ENCODE assay signal across 23 cellular contexts in genomic region chr7:74461970-74462706, GRCh38. TPM values are rescaled to one million over a fixed set of nuclear protein-coding genes. Genes with fewer than 3 reads are reported as not detected.
DNase-seq lines count a peak whose midpoint lies in the region; ATAC-seq, FAIRE-seq and TF ChIP-seq lines count a peak whose summit lies in the region.
"Had no signal": no experiment of that assay in that cellular context is flagged by ENCODE, and none has a peak within 500 bp of the region (broad histone marks: within the 10 kb centered on the region; RNA-seq: fewer than 3 reads in every experiment).

No MANE protein-coding gene starts in this region.

- DNase-seq in GM12892 (ENCODE audit: insufficient read length) (no peak), PC-9 (no peak), esophagus squamous epithelium (lab: John Stamatoyannopoulos, UW) (no peak)
- DNase-seq in effector CD4-positive, alpha-beta T cell: no peak
- no peak for DNase-seq in naive thymus-derived CD4-positive, alpha-beta T cell
- DNase-seq in activated naive CD8-positive, alpha-beta T cell treated with anti-CD3 and anti-CD28 coated beads, Interleukin-2, amount 50 U/mL, for 24 hours: no peak
- DNase-seq: activated CD8-positive, alpha-beta T cell treated with anti-CD3 and anti-CD28 coated beads, Interleukin-2, amount 10 ng/mL, durations not matched to agents 7 days and 5 days; activated gamma-delta T cell; C1 segment of cervical spinal cord; cerebellar nuclear complex; DND-41; foreskin melanocyte; left ventricle myocardium inferior; MG63; midbrain; NCI-H1417 treated with DMSO at 0.1 percent for 48 hours; NCI-H2171; NCI-H524 had no signal

- H3K27me3 Mint-ChIP-seq in stimulated activated memory B cell treated with anti-CD40 and anti-IgM and Interleukin-4, amounts not matched to agents 10 μg/mL and 1 μg/mL and 100 μg/mL, for 72 hours: peaks cover 75% of the 10 kb centered on the region
- peaks cover 0 to 5% (median 0%) of the 10 kb centered on the region in 5 donors for H3K27me3 Mint-ChIP-seq in naive thymus-derived CD4-positive, alpha-beta T cell
- peaks cover 5% of the 10 kb centered on the region for H3K27me3 Mint-ChIP-seq in activated naive CD8-positive, alpha-beta T cell treated with anti-CD3 and anti-CD28 coated beads, Interleukin-2, amount 50 U/mL, for 24 hours

- POLR2A ChIA-PET in PC-9 (lab: Charles Lee; ENCODE audit: unreplicated experiment): interaction anchor here (0.6 kb wide), 1 partner anchor 195 kb away, joined by 4 read pairs; the partner anchor contains the start of gene GTF2I
- POLR2A ChIA-PET in naive thymus-derived CD4-positive, alpha-beta T cell (lab: Charles Lee): no interaction called here

- H3K9me3 ChIP-seq in PC-9 (ENCODE audit: insufficient read depth, low read depth) (no peaks in the 10 kb centered on the region), esophagus squamous epithelium (no peaks in the 10 kb centered on the region)
- H3K9me3 ChIP-seq in naive thymus-derived CD4-positive, alpha-beta T cell (ENCODE audit: control insufficient read depth in 2 of 3, low read length in 3 of 3): no peaks in the 10 kb centered on the region
- H3K9me3 ChIP-seq: left ventricle myocardium inferior, MG63 had no signal

- H3K27me3 ChIP-seq in PC-9 (ENCODE audit: insufficient read depth, low read depth) (no peaks in the 10 kb centered on the region), esophagus squamous epithelium (no peaks in the 10 kb centered on the region)
- H3K27me3 ChIP-seq in naive thymus-derived CD4-positive, alpha-beta T cell (ENCODE audit: control insufficient read depth in 2 of 2, insufficient read depth in 2 of 2, low read length in 2 of 2): no peaks in the 10 kb centered on the region
- H3K27me3 ChIP-seq: MG63 had no signal

- CTCF ChIA-PET in PC-9 (lab: Charles Lee): no interaction called here
- CTCF ChIA-PET in naive thymus-derived CD4-positive, alpha-beta T cell (lab: Charles Lee): interaction anchor here (1.0 kb wide), 1 partner anchor 12 kb away, joined by 3 read pairs; no protein-coding TSS in a partner anchor

- TF ChIP-seq CTCF in PC-9 (conservative IDR thresholded peaks at IDR 0.05) (no peak), esophagus squamous epithelium (IDR thresholded peaks at IDR 0.05) (no peak)

- no peak overlapping the region for H3K4me3 ChIP-seq in PC-9
- no peak overlapping the region for H3K4me3 ChIP-seq in esophagus squamous epithelium
- H3K4me3 ChIP-seq in naive thymus-derived CD4-positive, alpha-beta T cell (ENCODE audit: low read length): no peak overlapping the region
- H3K4me3 ChIP-seq: left ventricle myocardium inferior, MG63 had no signal

- no peak overlapping the region for H2AFZ ChIP-seq in PC-9
- H2AFZ ChIP-seq: parathyroid adenoma had no signal

- peak overlapping the region; percentile 66 for H3K4me2 ChIP-seq in PC-9

- no TSS peak for BruUV-seq in PC-9 (replicated peaks; lab: Mats Ljungman, UMichigan)

- intact Hi-C loops in PC-9 (cut with micrococcal nuclease; ENCODE audit: unreplicated experiment) (no loop called here), esophagus squamous epithelium (cut with DNase I) (no loop called here)
- intact Hi-C loops in naive thymus-derived CD4-positive, alpha-beta T cell (cut with micrococcal nuclease): no loop called here

- H3K36me3 ChIP-seq in PC-9 (ENCODE audit: low read depth): no peaks in the 10 kb centered on the region
- peaks cover 0 to 17% (median 0%) of the 10 kb centered on the region in 3 donors for H3K36me3 ChIP-seq in esophagus squamous epithelium
- no peaks in the 10 kb centered on the region for H3K36me3 ChIP-seq in naive thymus-derived CD4-positive, alpha-beta T cell (ENCODE audit: control insufficient read depth in 2 of 3, insufficient read depth in 3 of 3, low read length in 3 of 3)
- H3K36me3 ChIP-seq: left ventricle myocardium inferior, MG63 had no signal

- no peaks in the 10 kb centered on the region for H4K20me1 ChIP-seq in PC-9 (ENCODE audit: insufficient read depth)

- peak overlapping the region; percentile 35 for H3K27ac ChIP-seq in PC-9
- peak overlapping the region in 3 of 4 donors; percentile 19 to 91 (median 86) for H3K27ac ChIP-seq in esophagus squamous epithelium
- H3K27ac ChIP-seq in naive thymus-derived CD4-positive, alpha-beta T cell (ENCODE audit: low read depth, low read length): no peak overlapping the region
- H3K27ac ChIP-seq: left ventricle myocardium inferior, parathyroid adenoma had no signal

- FAIRE-seq in GM12892 (lab: Jason Lieb, UNC): peak; percentile 76
- FAIRE-seq: RCC 7860 had no signal

- no peaks in the 10 kb centered on the region for H3K9me3 Mint-ChIP-seq in stimulated activated memory B cell treated with anti-CD40 and anti-IgM and Interleukin-4, amounts not matched to agents 10 μg/mL and 1 μg/mL and 100 μg/mL, for 72 hours
- no peaks in the 10 kb centered on the region for H3K9me3 Mint-ChIP-seq in naive thymus-derived CD4-positive, alpha-beta T cell
- no peaks in the 10 kb centered on the region for H3K9me3 Mint-ChIP-seq in activated naive CD8-positive, alpha-beta T cell treated with anti-CD3 and anti-CD28 coated beads, Interleukin-2, amount 50 U/mL, for 24 hours
- H3K9me3 Mint-ChIP-seq: IgD-negative memory B cell; natural killer cell treated with Interleukin-12 subunit alpha and Interleukin-12 subunit beta and Interleukin-15 and Interleukin-18, amount 100 ng/mL, for 72 hours had no signal

- 74 to 91% methylated on average over 5 to 7 of the region's 15 CpGs for WGBS in esophagus squamous epithelium, 2 donors

- H3K4me1 ChIP-seq in PC-9 (replicated peaks; ENCODE audit: insufficient read depth): peaks cover 38% of the 10 kb centered on the region
- H3K4me1 ChIP-seq in esophagus squamous epithelium: peaks cover 20 to 82% (median 26%) of the 10 kb centered on the region in 3 donors
- H3K4me1 ChIP-seq in naive thymus-derived CD4-positive, alpha-beta T cell (ENCODE audit: control insufficient read depth in 2 of 2, insufficient read depth in 2 of 2, low read length in 2 of 2): no peaks in the 10 kb centered on the region

- H3K4me1 Mint-ChIP-seq in stimulated activated memory B cell treated with anti-CD40 and anti-IgM and Interleukin-4, amounts not matched to agents 10 μg/mL and 1 μg/mL and 100 μg/mL, for 72 hours: peaks cover 23% of the 10 kb centered on the region
- peaks cover 0 to 9% (median 6%) of the 10 kb centered on the region in 7 donors for H3K4me1 Mint-ChIP-seq in naive thymus-derived CD4-positive, alpha-beta T cell
- no peaks in the 10 kb centered on the region for H3K4me1 Mint-ChIP-seq in activated naive CD8-positive, alpha-beta T cell treated with anti-CD3 and anti-CD28 coated beads, Interleukin-2, amount 50 U/mL, for 24 hours

- H3F3A ChIP-seq in PC-9 (ENCODE audit: insufficient read depth, low read depth): peaks cover 22% of the 10 kb centered on the region; the same call in 1 of the 2 replicates

- H3K27ac Mint-ChIP-seq in stimulated activated memory B cell treated with anti-CD40 and anti-IgM and Interleukin-4, amounts not matched to agents 10 μg/mL and 1 μg/mL and 100 μg/mL, for 72 hours: no peak overlapping the region
- H3K27ac Mint-ChIP-seq in naive thymus-derived CD4-positive, alpha-beta T cell: no peak overlapping the region
- no peak overlapping the region for H3K27ac Mint-ChIP-seq in activated naive CD8-positive, alpha-beta T cell treated with anti-CD3 and anti-CD28 coated beads, Interleukin-2, amount 50 U/mL, for 24 hours
- H3K27ac Mint-ChIP-seq: activated CD8-positive, alpha-beta T cell treated with anti-CD3 and anti-CD28 coated beads, Interleukin-2, amount 10 ng/mL, durations not matched to agents 7 days and 5 days; IgD-negative memory B cell; natural killer cell treated with Interleukin-12 subunit alpha and Interleukin-12 subunit beta and Interleukin-15 and Interleukin-18, amount 100 ng/mL, for 72 hours had no signal

- peak; percentile 17 for ATAC-seq in stimulated activated memory B cell treated with anti-CD40 and anti-IgM and Interleukin-4, amounts not matched to agents 10 μg/mL and 1 μg/mL and 100 μg/mL, for 72 hours
- no peak for ATAC-seq in naive thymus-derived CD4-positive, alpha-beta T cell
- no peak for ATAC-seq in activated naive CD8-positive, alpha-beta T cell treated with anti-CD3 and anti-CD28 coated beads, Interleukin-2, amount 50 U/mL, for 24 hours
- ATAC-seq: activated CD8-positive, alpha-beta T cell treated with anti-CD3 and anti-CD28 coated beads, Interleukin-2, amount 10 ng/mL, durations not matched to agents 7 days and 5 days had no signal

- no peaks in the 10 kb centered on the region for H3K9me2 ChIP-seq in PC-9 (ENCODE audit: insufficient read depth)

- TF ChIP-seq POLR2A in GM12892 (IDR thresholded peaks at IDR 0.05; ENCODE audit: low read depth, low read length) (no peak), esophagus squamous epithelium (IDR thresholded peaks at IDR 0.05) (no peak)

- no peaks in the 10 kb centered on the region for H3K36me3 Mint-ChIP-seq in stimulated activated memory B cell treated with anti-CD40 and anti-IgM and Interleukin-4, amounts not matched to agents 10 μg/mL and 1 μg/mL and 100 μg/mL, for 72 hours
- H3K36me3 Mint-ChIP-seq in naive thymus-derived CD4-positive, alpha-beta T cell: no peaks in the 10 kb centered on the region
- H3K36me3 Mint-ChIP-seq in activated naive CD8-positive, alpha-beta T cell treated with anti-CD3 and anti-CD28 coated beads, Interleukin-2, amount 50 U/mL, for 24 hours (ENCODE audit: low read depth): no peaks in the 10 kb centered on the region
- H3K36me3 Mint-ChIP-seq: natural killer cell treated with Interleukin-12 subunit alpha and Interleukin-12 subunit beta and Interleukin-15 and Interleukin-18, amount 100 ng/mL, for 72 hours had no signal

- H3K4me3 Mint-ChIP-seq in stimulated activated memory B cell treated with anti-CD40 and anti-IgM and Interleukin-4, amounts not matched to agents 10 μg/mL and 1 μg/mL and 100 μg/mL, for 72 hours: no peak overlapping the region
- H3K4me3 Mint-ChIP-seq in naive thymus-derived CD4-positive, alpha-beta T cell: no peak overlapping the region
- H3K4me3 Mint-ChIP-seq in activated naive CD8-positive, alpha-beta T cell treated with anti-CD3 and anti-CD28 coated beads, Interleukin-2, amount 50 U/mL, for 24 hours: no peak overlapping the region
- H3K4me3 Mint-ChIP-seq: activated CD8-positive, alpha-beta T cell treated with anti-CD3 and anti-CD28 coated beads, Interleukin-2, amount 10 ng/mL, durations not matched to agents 7 days and 5 days; natural killer cell treated with Interleukin-12 subunit alpha and Interleukin-12 subunit beta and Interleukin-15 and Interleukin-18, amount 100 ng/mL, for 72 hours had no signal

- H3K79me2 ChIP-seq in PC-9 (ENCODE audit: low read depth): peaks cover 46% of the 10 kb centered on the region

RNA-seq across cellular contexts. Expression of gene GTF2IRD1, which starts 8.4 kb away (rescaled TPM):
- 7.6 TPM for polyA plus RNA-seq in GM12892 (2012; ENCODE audit: missing spikeins)
- 44.0 and 46.7 TPM in 2 replicates for total RNA-seq in PC-9 (2021)
- total RNA-seq in esophagus squamous epithelium: 10 to 100 TPM; 26.8 to 35.6 (median 28.5) TPM
- 1 to 10 TPM in 2 of 5 experiments, under 1 TPM in 3; 0.82 to 5.6 (median 0.93) TPM for total RNA-seq in naive thymus-derived CD4-positive, alpha-beta T cell
- polyA plus RNA-seq in naive thymus-derived CD4-positive, alpha-beta T cell: under 1 TPM in 1 of 2 donors, not detected in 1; 0.07 TPM
- total RNA-seq: activated CD8-positive, alpha-beta T cell treated with anti-CD3 and anti-CD28 coated beads, Interleukin-2, amount 10 ng/mL, durations not matched to agents 7 days and 5 days; natural killer cell treated with Interleukin-12 subunit alpha and Interleukin-12 subunit beta and Interleukin-15 and Interleukin-18, amount 100 ng/mL, for 72 hours had no signal
- polyA plus RNA-seq: IgD-negative memory B cell had no signal
